ENCODE assay signal across 8 cellular contexts in the genomic region with DNA sequence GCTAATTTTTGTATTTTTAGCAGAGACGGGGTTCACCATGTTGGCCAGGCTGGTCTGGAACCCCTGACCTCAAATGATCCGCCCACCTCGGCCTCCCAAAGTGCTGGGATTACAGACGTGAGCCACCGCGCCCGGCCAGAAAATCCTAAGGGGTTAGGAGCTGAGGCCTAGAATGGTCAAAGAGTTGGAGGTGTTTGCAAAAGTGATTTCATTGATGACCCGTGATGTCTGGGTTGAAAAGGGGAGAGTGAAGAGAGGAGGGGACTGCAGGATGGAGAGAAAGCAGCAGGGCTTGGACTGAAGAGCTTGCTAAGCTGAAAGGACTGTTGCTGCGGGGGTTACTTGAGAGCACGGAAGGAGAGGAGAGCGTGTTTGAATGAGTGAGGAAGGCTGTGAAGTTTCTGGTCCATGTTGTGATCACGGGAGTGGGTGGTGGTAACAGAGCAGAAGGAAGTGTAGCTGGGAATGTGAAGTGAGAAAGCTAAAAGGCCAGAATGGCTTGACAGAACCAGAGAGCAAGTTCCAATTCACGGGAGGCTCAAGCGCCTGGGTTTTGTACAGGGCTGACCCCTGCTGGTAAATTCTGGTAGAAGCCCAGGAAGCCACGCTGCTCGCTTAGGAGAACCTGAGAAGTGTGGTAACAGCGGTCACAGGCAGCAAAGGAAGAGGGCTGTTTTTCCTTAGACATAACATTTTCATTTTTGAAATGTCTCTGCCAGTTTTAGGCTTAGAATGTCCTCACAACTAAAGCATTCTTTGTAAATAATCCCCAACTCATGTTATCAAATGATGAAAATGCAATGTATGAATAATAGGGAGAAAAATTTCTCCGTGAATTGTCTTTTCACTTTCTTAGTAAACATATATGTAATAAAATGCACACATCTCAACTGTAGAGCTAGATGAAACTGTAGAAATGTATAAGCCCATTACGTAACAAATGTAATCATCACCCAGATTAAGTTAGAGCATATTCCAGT. TPM values are rescaled to one million over a fixed set of nuclear protein-coding genes. Genes with fewer than 3 reads are reported as not detected.
DNase-seq lines count a peak whose midpoint lies in the region; ATAC-seq and TF ChIP-seq lines count a peak whose summit lies in the region.

No MANE protein-coding gene starts in this region.

- peak overlapping the region; percentile 22 for H2AK9ac ChIP-seq in IMR-90 (replicated peaks; ENCODE audit: low read depth, low read length, poor library complexity)

- no peaks in the 10 kb centered on the region for H3K79me2 ChIP-seq in neural progenitor cell (ENCODE audit: low read depth)

- H3K23ac ChIP-seq in IMR-90 (ENCODE audit: low read depth, low read length), result no peak overlapping the region

- H3K4me1 Mint-ChIP-seq in activated T-helper 17 cell treated with anti-CD3 and anti-CD28 coated beads, Interleukin-2, amount 50 U/mL, for 72 hours, result peaks cover 10% of the 10 kb centered on the region
- peaks cover 4% of the 10 kb centered on the region for H3K4me1 Mint-ChIP-seq in neural progenitor cell

- H3K4me1 ChIP-seq in BE2C (no peaks in the 10 kb centered on the region), IMR-90 (ENCODE audit: control insufficient read depth, insufficient read depth, low read length) (peaks cover 3% of the 10 kb centered on the region; the same call in 1 of the 2 replicates), neural progenitor cell (no peaks in the 10 kb centered on the region)

- H2AFZ ChIP-seq in IMR-90 (replicated peaks; ENCODE audit: low read length, poor library complexity) (peak overlapping the region; percentile 84), neural progenitor cell (replicated peaks) (peak overlapping the region; percentile 82)

- TF ChIP-seq RAD21 in IMR-90 (IDR thresholded peaks at IDR 0.05; ENCODE audit: low read length), result peak; percentile 74

- H3K56ac ChIP-seq in IMR-90 (ENCODE audit: extremely low read depth, insufficient read depth, low read length), result no peak overlapping the region

- POLR2A ChIA-PET in IMR-90 (lab: Charles Lee; ENCODE audit: unreplicated experiment), result interaction anchor here (0.6 kb wide), 1 partner anchor 248 kb away, joined by 6 read pairs; no protein-coding TSS in a partner anchor
- POLR2A ChIA-PET in RWPE1 (lab: Yijun Ruan, JAX; ENCODE audit: low non-redundant PET), result no interaction called here

- H3K9ac ChIP-seq in IMR-90 (ENCODE audit: low read depth, low read length) (no peak overlapping the region; the same call in 1 of the 2 replicates), neural progenitor cell (no peak overlapping the region)

- H3K79me1 ChIP-seq in IMR-90 (ENCODE audit: low read depth in 1 of 2, low read length in 2 of 2), result no peaks in the 10 kb centered on the region

- no peaks in the 10 kb centered on the region for H3F3A ChIP-seq in neural progenitor cell (ENCODE audit: low read depth)

- in situ Hi-C loops in IMR-90 (cut with MboI; ENCODE audit: low sequenced_read_pairs), result no loop called here

- no peak overlapping the region for H3K27ac ChIP-seq in IMR-90 (ENCODE audit: insufficient read depth, low read length)
- no peak overlapping the region for H3K27ac ChIP-seq in RWPE1
- no peak overlapping the region for H3K27ac ChIP-seq in neural progenitor cell

- H3K36me3 ChIP-seq in BE2C (no peaks in the 10 kb centered on the region), IMR-90 (ENCODE audit: control insufficient read depth, insufficient read depth, low read length) (no peaks in the 10 kb centered on the region), neural progenitor cell (no peaks in the 10 kb centered on the region)

- DNase-seq in BE2C, result peak; percentile 54
- peak; percentile 75 for DNase-seq in IMR-90
- peak; percentile 75 for DNase-seq in RWPE1 (ENCODE audit: low spot score)
- peak; percentile 60 for DNase-seq in fibroblast of the conjunctiva (ENCODE audit: low read depth)
- peak; percentile 87 for DNase-seq in neural progenitor cell (ENCODE audit: low spot score)
- peak; percentile 73 for DNase-seq in stromal cell of bone marrow (ENCODE audit: low read depth)

- no peak overlapping the region for H2AK5ac ChIP-seq in IMR-90 (ENCODE audit: low read depth, low read length)

- peak overlapping the region; percentile 53; the same call in 1 of the 2 replicates for H3K14ac ChIP-seq in IMR-90 (replicated peaks; ENCODE audit: low read depth, low read length)

- H4K91ac ChIP-seq in IMR-90 (ENCODE audit: insufficient read depth, low read depth, low read length), result no peak overlapping the region

- H3K4me3 ChIP-seq in BE2C (ENCODE audit: low read depth, low read length) (no peak overlapping the region), IMR-90 (ENCODE audit: insufficient read depth, low read depth, low read length) (no peak overlapping the region), neural progenitor cell (no peak overlapping the region)

- no peaks in the 10 kb centered on the region for H3K9me3 ChIP-seq in BE2C
- H3K9me3 ChIP-seq in IMR-90 (ENCODE audit: control insufficient read depth, insufficient read depth, low read length), result no peaks in the 10 kb centered on the region
- H3K9me3 ChIP-seq in neural progenitor cell (ENCODE audit: low read depth), result no peaks in the 10 kb centered on the region

- WGBS in IMR-90 (ENCODE audit: extremely low coverage in 2 of 2, insufficient read length in 1 of 2), 2 experiments, result 76% methylated on average over 12 of the region's 19 CpGs; no CpG with 5 or more reads in 1 of the 2 experiments

- H2BK120ac ChIP-seq in IMR-90 (ENCODE audit: low read depth, low read length), result no peak overlapping the region

- TF ChIP-seq CTCF in BE2C (IDR thresholded peaks at IDR 0.05; ENCODE audit: low read depth, low read length) (peak; percentile 72), IMR-90 (conservative IDR thresholded peaks at IDR 0.05; ENCODE audit: low read depth, low read length) (peak; percentile 82), RWPE1 (conservative IDR thresholded peaks at IDR 0.05; ENCODE audit: low read depth) (peak; percentile 70), neural progenitor cell (IDR thresholded peaks at IDR 0.05) (peak; percentile 82)

- intact Hi-C loops in IMR-90 (cut with micrococcal nuclease), result loop anchor here (2.0 to 5.0 kb wide), 3 partner anchors 122 to 385 kb away; no protein-coding TSS in a partner anchor

- peaks cover 13% of the 10 kb centered on the region for H3K27me3 Mint-ChIP-seq in activated T-helper 17 cell treated with anti-CD3 and anti-CD28 coated beads, Interleukin-2, amount 50 U/mL, for 72 hours
- peaks cover 3% of the 10 kb centered on the region for H3K27me3 Mint-ChIP-seq in neural progenitor cell (ENCODE audit: insufficient read depth, low read depth)

- ATAC-seq in GM19395 (IDR thresholded peaks at IDR 0.05; ENCODE audit: unreplicated experiment) (peak; percentile 82), IMR-90 (ENCODE audit: low read depth) (peak; percentile 99)
- peak; percentile 86 for ATAC-seq in activated T-helper 17 cell treated with anti-CD3 and anti-CD28 coated beads, Interleukin-2, amount 50 U/mL, for 72 hours (replicated peaks)

- H2BK5ac ChIP-seq in IMR-90 (ENCODE audit: low read depth, low read length, poor library complexity, severe bottlenecking), result no peak overlapping the region

- dilution Hi-C loops in IMR-90 (cut with HindIII; ENCODE audit: low sequenced_read_pairs, unreplicated experiment), result no loop called here

- H4K8ac ChIP-seq in IMR-90 (ENCODE audit: low read depth in 2 of 2, low read length in 2 of 2), result no peak overlapping the region

- no peaks in the 10 kb centered on the region for H3K9me1 ChIP-seq in IMR-90 (ENCODE audit: insufficient read depth, low read length)

- no peak overlapping the region for H2BK15ac ChIP-seq in IMR-90 (ENCODE audit: low read depth, low read length)

- no peak overlapping the region for H4K5ac ChIP-seq in IMR-90 (ENCODE audit: low read depth, low read length)

- peak overlapping the region; percentile 84 for H3K4me2 ChIP-seq in IMR-90 (ENCODE audit: low read depth, low read length)
- H3K4me2 ChIP-seq in neural progenitor cell, result no peak overlapping the region

- BruUV-seq in IMR-90 (replicated peaks; lab: Mats Ljungman, UMichigan), result no TSS peak

- CTCF ChIA-PET in IMR-90 (lab: Yijun Ruan, JAX) (interaction anchor here (0.6 to 1.8 kb wide), 12 partner anchors 9 to 541 kb away, joined by 3 to 6 read pairs (median 4); no protein-coding TSS in a partner anchor), RWPE1 (lab: Yijun Ruan, JAX) (interaction anchor here (0.6 to 1.4 kb wide), 5 partner anchors 9 to 415 kb away, joined by 3 to 8 read pairs (median 5); no protein-coding TSS in a partner anchor)

- H3K4me3 Mint-ChIP-seq in activated T-helper 17 cell treated with anti-CD3 and anti-CD28 coated beads, Interleukin-2, amount 50 U/mL, for 72 hours, result peak overlapping the region; percentile 25
- H3K4me3 Mint-ChIP-seq in neural progenitor cell, result peak overlapping the region; percentile 4

- H4K20me1 ChIP-seq in IMR-90 (ENCODE audit: insufficient read depth, low read length) (no peaks in the 10 kb centered on the region), neural progenitor cell (ENCODE audit: low read depth) (no peaks in the 10 kb centered on the region)

- no peak overlapping the region for H2BK20ac ChIP-seq in IMR-90 (ENCODE audit: low read depth, low read length)

- H3K9me3 Mint-ChIP-seq in activated T-helper 17 cell treated with anti-CD3 and anti-CD28 coated beads, Interleukin-2, amount 50 U/mL, for 72 hours, result no peaks in the 10 kb centered on the region
- H3K9me3 Mint-ChIP-seq in neural progenitor cell, result no peaks in the 10 kb centered on the region

- no peaks in the 10 kb centered on the region for H3K36me3 Mint-ChIP-seq in activated T-helper 17 cell treated with anti-CD3 and anti-CD28 coated beads, Interleukin-2, amount 50 U/mL, for 72 hours (ENCODE audit: low read depth)
- no peaks in the 10 kb centered on the region for H3K36me3 Mint-ChIP-seq in neural progenitor cell

- no peak overlapping the region for H3K18ac ChIP-seq in IMR-90 (ENCODE audit: low read depth, low read length)

- H3K4ac ChIP-seq in IMR-90 (ENCODE audit: low read depth, low read length), result peak overlapping the region; percentile 28

- H3K27me3 ChIP-seq in BE2C (no peaks in the 10 kb centered on the region), IMR-90 (ENCODE audit: control insufficient read depth, insufficient read depth, low read length) (peaks cover 2% of the 10 kb centered on the region; the same call in 1 of the 2 replicates), neural progenitor cell (no peaks in the 10 kb centered on the region)

- H3K27ac Mint-ChIP-seq in activated T-helper 17 cell treated with anti-CD3 and anti-CD28 coated beads, Interleukin-2, amount 50 U/mL, for 72 hours, result peak overlapping the region; percentile 9
- peak overlapping the region; percentile 57 for H3K27ac Mint-ChIP-seq in neural progenitor cell

- TF ChIP-seq POLR2A in IMR-90 (IDR thresholded peaks at IDR 0.05; ENCODE audit: low read depth, low read length), result no peak

RNA-seq across cellular contexts. Expression of gene ACTR2, which starts 40.5 kb away (rescaled TPM):
- polyA plus RNA-seq in BE2C (2012; ENCODE audit: insufficient read depth, insufficient read length, low read depth), result 101 TPM
- total RNA-seq in IMR-90 (2012; rRNA removed), result 205 and 224 TPM in 2 replicates
- 98.9 and 141 TPM in 2 replicates for polyA plus RNA-seq in IMR-90 (2012; rRNA removed)
- 20.1 and 34.5 TPM in 2 replicates for polyA plus RNA-seq in IMR-90 (2012; cell fraction: cytosol; rRNA removed)
- polyA plus RNA-seq in IMR-90 (2012; cell fraction: nucleus; rRNA removed; ENCODE audit: low replicate concordance), result 2.4 and 26.8 TPM in 2 replicates
- 100 to 1,000 TPM; 276 to 518 TPM for total RNA-seq in activated T-helper 17 cell treated with anti-CD3 and anti-CD28 coated beads, Interleukin-2, amount 50 U/mL, for 72 hours
- 84.6 and 124 TPM in 2 replicates for total RNA-seq in neural progenitor cell (ENCODE audit: low replicate concordance)

RNA-seq across cellular contexts. Expression of gene RAB1A, which starts 57.3 kb away (rescaled TPM):
- polyA plus RNA-seq in BE2C (2012; ENCODE audit: insufficient read depth, insufficient read length, low read depth), result 60.8 TPM
- total RNA-seq in IMR-90 (2012; rRNA removed), result 114 and 127 TPM in 2 replicates
- 152 and 169 TPM in 2 replicates for polyA plus RNA-seq in IMR-90 (2012; rRNA removed)
- polyA plus RNA-seq in IMR-90 (2012; cell fraction: cytosol; rRNA removed), result 44.4 and 46.8 TPM in 2 replicates
- polyA plus RNA-seq in IMR-90 (2012; cell fraction: nucleus; rRNA removed; ENCODE audit: low replicate concordance), result 10.2 and 75.1 TPM in 2 replicates
- total RNA-seq in activated T-helper 17 cell treated with anti-CD3 and anti-CD28 coated beads, Interleukin-2, amount 50 U/mL, for 72 hours, result 10 to 100 TPM; 72.1 to 87.1 TPM
- 80.7 and 100 TPM in 2 replicates for total RNA-seq in neural progenitor cell (ENCODE audit: low replicate concordance)
